ENCODE assay signal across 22 cellular contexts in genomic region chr2:204972161-204972560, GRCh38.
"Had no signal": no experiment of that assay in that cellular context is flagged by ENCODE, and none has a peak within 500 bp of the region (broad histone marks: within the 10 kb centered on the region; RNA-seq: fewer than 3 reads in every experiment).

No MANE protein-coding gene starts in this region.

- H3K27ac Mint-ChIP-seq: stimulated activated effector memory CD8-positive, alpha-beta T cell treated with anti-CD3 and anti-CD28 coated beads, Interleukin-12 subunit alpha, Interleukin-12 subunit beta, amount 100 ng/mL, for 72 hours had no signal

- H3K27ac ChIP-seq: coronary artery, epithelial cell of prostate, esophagus muscularis mucosa, parathyroid adenoma, prostate gland, right lobe of liver, upper lobe of right lung, vagina had no signal

- H3K36me3 ChIP-seq: esophagus muscularis mucosa, gastroesophageal sphincter, prostate gland, right lobe of liver, tibial artery, upper lobe of right lung, vagina had no signal

- H3K9me3 ChIP-seq: esophagus muscularis mucosa, gastroesophageal sphincter, prostate gland, right lobe of liver, tibial artery, upper lobe of right lung, vagina had no signal

- H3K4me3 ChIP-seq: coronary artery, dorsolateral prefrontal cortex, esophagus muscularis mucosa, gastroesophageal sphincter, lung, prostate gland, right lobe of liver, tibial artery, upper lobe of right lung, vagina had no signal

- DNase-seq: dorsolateral prefrontal cortex; effector memory CD4-positive, alpha-beta T cell; glutamatergic neuron; left cardiac atrium; left ventricle myocardium superior; naive thymus-derived CD8-positive, alpha-beta T cell; occipital lobe; right lobe of liver; stimulated activated CD4-positive, alpha-beta T cell treated with anti-CD3 and anti-CD28 coated beads, Interleukin-4, amount 100 ng/mL, for 1 hour; stimulated activated CD8-positive, alpha-beta memory T cell treated with anti-CD3 and anti-CD28 coated beads, Interleukin-4, amount 100 ng/mL, for 48 hours; stimulated activated naive CD8-positive, alpha-beta T cell treated with anti-CD3 and anti-CD28 coated beads, Interleukin-15, Interleukin-2, amounts not matched to agents 100 U/mL and 50 U/mL, for 24 hours; tibial artery; upper lobe of right lung had no signal

- ATAC-seq: gastroesophageal sphincter; left cardiac atrium; left ventricle myocardium superior; right lobe of liver; stimulated activated effector memory CD8-positive, alpha-beta T cell treated with anti-CD3 and anti-CD28 coated beads, Interleukin-12 subunit alpha, Interleukin-12 subunit beta, amount 100 ng/mL, for 72 hours; stimulated activated naive CD8-positive, alpha-beta T cell treated with anti-CD3 and anti-CD28 coated beads, Interleukin-15, Interleukin-2, amounts not matched to agents 100 U/mL and 50 U/mL, for 24 hours; upper lobe of right lung had no signal

- H3K4me1 ChIP-seq: parathyroid adenoma, prostate gland, right lobe of liver, vagina had no signal

- H3K4me3 Mint-ChIP-seq: stimulated activated effector memory CD8-positive, alpha-beta T cell treated with anti-CD3 and anti-CD28 coated beads, Interleukin-12 subunit alpha, Interleukin-12 subunit beta, amount 100 ng/mL, for 72 hours had no signal

- H3K36me3 Mint-ChIP-seq: stimulated activated effector memory CD8-positive, alpha-beta T cell treated with anti-CD3 and anti-CD28 coated beads, Interleukin-12 subunit alpha, Interleukin-12 subunit beta, amount 100 ng/mL, for 72 hours had no signal

- H3K27me3 ChIP-seq: dorsolateral prefrontal cortex, esophagus muscularis mucosa, gastroesophageal sphincter, right lobe of liver, tibial artery, upper lobe of right lung, vagina had no signal

- H3K27me3 Mint-ChIP-seq: naive thymus-derived CD8-positive, alpha-beta T cell had no signal
